Comparison of ENCODE assay signal across 23 cellular contexts in genomic region chr6:48933136-48933535, GRCh38.
"Had no signal": no experiment of that assay in that cellular context is flagged by ENCODE, and none has a peak within 500 bp of the region (broad histone marks: within the 10 kb centered on the region; RNA-seq: fewer than 3 reads in every experiment).

No MANE protein-coding gene starts in this region.

- H3K4me3 ChIP-seq: left lung, lower lobe of right lung, pancreas, psoas muscle, right lobe of liver, smooth muscle cell, tibial nerve, uterus had no signal

- FAIRE-seq: keratinocyte, pancreas had no signal

- DNase-seq: hippocampal formation; left colon; left lung; lower lobe of right lung; mammary epithelial cell; mesenchymal stem cell; naive thymus-derived CD8-positive, alpha-beta T cell; nucleus accumbens; pancreas; posterior cingulate gyrus; psoas muscle; right lobe of liver; stimulated activated CD4-positive, alpha-beta T cell treated with anti-CD3 and anti-CD28 coated beads, Interleukin-1b, Interleukin-23, amount 100 ng/mL, for 48 hours; stimulated activated CD4-positive, alpha-beta T cell treated with anti-CD3 and anti-CD28 coated beads, Interleukin-2, amount 100 ng/mL, for 48 hours; stimulated activated CD4-positive, alpha-beta T cell treated with anti-CD3 and anti-CD28 coated beads, Interleukin-4, amount 100 ng/mL, for 4 hours; stimulated activated CD8-positive, alpha-beta memory T cell treated with anti-CD3 and anti-CD28 coated beads, Interleukin-4, amount 100 ng/mL, for 48 hours; stimulated activated naive CD4-positive, alpha-beta T cell treated with Interleukin-2 at 50 U/mL for 16 hours; stimulated activated naive CD8-positive, alpha-beta T cell treated with anti-CD3 and anti-CD28 coated beads, Interleukin-15, amount 100 ng/mL, for 72 hours; substantia nigra; uterus had no signal
